ENCODE assay signal across 8 cellular contexts in the genomic region with DNA sequence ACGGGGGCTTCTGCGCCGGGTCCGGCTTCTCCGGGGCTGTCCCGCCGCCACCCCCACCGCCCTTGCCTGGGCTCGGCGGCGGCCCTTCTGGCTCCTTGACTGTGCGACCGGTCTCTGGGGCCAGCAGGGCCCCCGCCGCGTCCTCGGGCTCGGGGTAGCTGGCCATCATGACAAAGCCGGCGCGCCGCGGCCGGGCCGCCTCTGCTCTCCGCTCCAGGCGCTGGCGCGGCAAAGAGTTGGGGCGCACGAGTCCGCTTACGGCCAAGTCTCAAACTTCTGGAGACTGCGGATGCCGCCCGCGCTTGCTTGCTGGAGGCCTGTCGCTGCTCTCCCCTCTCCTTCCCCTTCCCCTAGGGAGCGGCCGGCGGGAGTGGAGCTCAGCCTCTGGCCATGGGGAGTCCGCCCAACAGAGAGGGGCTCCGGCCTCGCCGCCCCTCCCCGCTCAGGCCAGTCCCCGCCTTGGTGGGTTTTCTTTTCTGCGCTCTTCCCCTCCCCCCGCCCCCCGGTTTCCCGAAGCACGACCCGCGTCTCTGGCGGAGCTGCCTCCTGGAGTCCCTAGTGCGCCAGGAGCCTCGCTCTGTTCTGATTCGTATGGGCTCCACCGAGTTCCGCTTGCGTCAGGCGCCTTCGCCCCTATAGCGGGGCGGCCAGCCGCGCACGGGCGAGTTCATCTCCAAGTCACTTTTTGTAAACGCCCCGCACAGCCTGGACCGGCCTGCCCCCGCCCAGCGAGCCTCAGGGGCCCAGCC. TPM values are rescaled to one million over a fixed set of nuclear protein-coding genes. Genes with fewer than 3 reads are reported as not detected.
DNase-seq lines count a peak whose midpoint lies in the region; ATAC-seq and TF ChIP-seq lines count a peak whose summit lies in the region.

A gene (minus strand): TSS at position 584 of the 749 bp plus-strand sequence. CDS start 415 bp downstream, at position 169.
A gene (plus strand): TSS at position 664 of the 749 bp plus-strand sequence. CDS start 148 bp downstream, outside the sequence.

- H3K4me1 ChIP-seq in HAP-1 (no peaks in the 10 kb centered on the region), iPS DF 6.9 (ENCODE audit: control insufficient read depth, insufficient read depth, low read length) (peaks cover 11% of the 10 kb centered on the region; the same call in 1 of the 2 replicates), skeletal muscle tissue (ENCODE audit: control insufficient read depth in 3 of 3, insufficient read depth in 3 of 3, low read length in 3 of 3) (peaks cover 14 to 28% (median 18%) of the 10 kb centered on the region in 3 donors)

- H3K9me3 Mint-ChIP-seq in activated T-helper 2 cell treated with anti-CD3 and anti-CD28 coated beads, Interferon-gamma antibody, Interleukin-2, Interleukin-4, amounts not matched to agents 10 μg/mL and 5 μg/mL and 100 μg/mL, durations not matched to agents 14 hours and 24 hours and 36 hours, result no peaks in the 10 kb centered on the region

- intact Hi-C loops in activated T-helper 2 cell treated with anti-CD3 and anti-CD28 coated beads, Interferon-gamma antibody, Interleukin-2, Interleukin-4, amounts not matched to agents 10 μg/mL and 5 μg/mL and 100 μg/mL, durations not matched to agents 14 hours and 24 hours and 36 hours (cut with micrococcal nuclease), result loop anchor here (1.0 kb wide), 1 partner anchor 9 kb away; no protein-coding TSS in a partner anchor

- H3K27ac ChIP-seq in AG04450 (ENCODE audit: low read depth, low read length), result no peak within 1 kb of the TSS
- no peak within 1 kb of the TSS for H3K27ac ChIP-seq in iPS DF 6.9 (ENCODE audit: low read length)
- no peak within 1 kb of the TSS for H3K27ac ChIP-seq in skeletal muscle tissue (ENCODE audit: low read depth, low read length)
- no peak within 1 kb of the TSS for H3K27ac ChIP-seq in caudate nucleus (ENCODE audit: low read depth, low read length)

- CTCF ChIA-PET in AG04450 (lab: Charles Lee), result interaction anchor here (0.6 to 4.5 kb wide), 7 partner anchors 11 to 987 kb away, joined by 3 to 25 read pairs (median 4); a partner anchor contains a TSS

- POLR2A ChIA-PET in AG04450 (lab: Yijun Ruan, JAX), result interaction anchor here (0.6 to 0.9 kb wide), 2 partner anchors 24 to 349 kb away, joined by 3 to 6 read pairs; no protein-coding TSS in a partner anchor

- peaks cover 18% of the 10 kb centered on the region for H3K4me1 Mint-ChIP-seq in activated T-helper 2 cell treated with anti-CD3 and anti-CD28 coated beads, Interferon-gamma antibody, Interleukin-2, Interleukin-4, amounts not matched to agents 10 μg/mL and 5 μg/mL and 100 μg/mL, durations not matched to agents 14 hours and 24 hours and 36 hours (ENCODE audit: low read depth)

- DNase-seq in AG04450 (ENCODE audit: low read depth, low spot score), result no peak
- no peak for DNase-seq in HAP-1 (ENCODE audit: low spot score in 2 of 2)
- no peak for DNase-seq in activated T-helper 2 cell treated with anti-CD3 and anti-CD28 coated beads, Interferon-gamma antibody, Interleukin-2, Interleukin-4, amounts not matched to agents 10 μg/mL and 5 μg/mL and 100 μg/mL, durations not matched to agents 14 hours and 24 hours and 36 hours (ENCODE audit: low spot score)
- no peak for DNase-seq in iPS DF 6.9 (ENCODE audit: low read depth, low spot score)
- no peak for DNase-seq in caudate nucleus (lab: John Stamatoyannopoulos, UW)

- in situ Hi-C loops in HAP-1 (cut with MboI; ENCODE audit: low sequenced_read_pairs), result no loop called here

- peak within 1 kb of the TSS in 2 of 3 donors; percentile 45 to 62 for H3K9ac ChIP-seq in skeletal muscle tissue (ENCODE audit: low read depth in 1 of 3, low read length in 3 of 3)

- H3K27ac Mint-ChIP-seq in activated T-helper 2 cell treated with anti-CD3 and anti-CD28 coated beads, Interferon-gamma antibody, Interleukin-2, Interleukin-4, amounts not matched to agents 10 μg/mL and 5 μg/mL and 100 μg/mL, durations not matched to agents 14 hours and 24 hours and 36 hours, result no peak within 1 kb of the TSS

- no peak for TF ChIP-seq CTCF in AG04450 (IDR thresholded peaks at IDR 0.05; ENCODE audit: low read depth, low read length)

- H3K4me3 ChIP-seq in AG04450 (ENCODE audit: low read depth, low read length) (peak within 1 kb of the TSS; percentile 47), HAP-1 (peak within 1 kb of the TSS; percentile 11), iPS DF 6.9 (ENCODE audit: low read length) (peak within 1 kb of the TSS; percentile 25; the same call in 1 of the 2 replicates), skeletal muscle tissue (ENCODE audit: low read length in 3 of 3) (peak within 1 kb of the TSS; percentile 38 to 71 (median 69))

- H3K27me3 ChIP-seq in AG04450 (ENCODE audit: control insufficient read depth, insufficient read depth, low read length) (peaks cover 94% of the 10 kb centered on the region), HAP-1 (ENCODE audit: low read depth) (no peaks in the 10 kb centered on the region), iPS DF 6.9 (ENCODE audit: control insufficient read depth, insufficient read depth, low read length) (peaks cover 86% of the 10 kb centered on the region), skeletal muscle tissue (ENCODE audit: control insufficient read depth in 3 of 3, insufficient read depth in 3 of 3, low read length in 3 of 3) (peaks cover 90 to 95% (median 93%) of the 10 kb centered on the region in 3 donors)

- H3K27me3 Mint-ChIP-seq in activated T-helper 2 cell treated with anti-CD3 and anti-CD28 coated beads, Interferon-gamma antibody, Interleukin-2, Interleukin-4, amounts not matched to agents 10 μg/mL and 5 μg/mL and 100 μg/mL, durations not matched to agents 14 hours and 24 hours and 36 hours (ENCODE audit: low read depth), result peaks cover 78% of the 10 kb centered on the region

- no peaks in the 10 kb centered on the region for H3K36me3 ChIP-seq in HAP-1 (replicated peaks)
- no peaks in the 10 kb centered on the region for H3K36me3 ChIP-seq in iPS DF 6.9 (ENCODE audit: control insufficient read depth, insufficient read depth, low read length)
- H3K36me3 ChIP-seq in skeletal muscle tissue (ENCODE audit: control insufficient read depth in 3 of 3, insufficient read depth in 3 of 3, low read length in 3 of 3), result no peaks in the 10 kb centered on the region

- WGBS in iPS DF 6.9 (ENCODE audit: insufficient coverage, insufficient read length), result no CpG with 5 or more reads among the region's 74 CpGs

- H3K4me3 Mint-ChIP-seq in activated T-helper 2 cell treated with anti-CD3 and anti-CD28 coated beads, Interferon-gamma antibody, Interleukin-2, Interleukin-4, amounts not matched to agents 10 μg/mL and 5 μg/mL and 100 μg/mL, durations not matched to agents 14 hours and 24 hours and 36 hours (ENCODE audit: low read depth), result peak within 1 kb of the TSS; percentile 58

- ATAC-seq in GM19452 (IDR thresholded peaks at IDR 0.05; ENCODE audit: unreplicated experiment), result no peak
- ATAC-seq in GM21381 (IDR thresholded peaks at IDR 0.05; ENCODE audit: unreplicated experiment), result no peak

- H3K36me3 Mint-ChIP-seq in activated T-helper 2 cell treated with anti-CD3 and anti-CD28 coated beads, Interferon-gamma antibody, Interleukin-2, Interleukin-4, amounts not matched to agents 10 μg/mL and 5 μg/mL and 100 μg/mL, durations not matched to agents 14 hours and 24 hours and 36 hours (ENCODE audit: low read depth), result peaks cover 3% of the 10 kb centered on the region

- H3K9me3 ChIP-seq in AG04450 (ENCODE audit: control insufficient read depth, insufficient read depth, low read length), result peaks cover 14% of the 10 kb centered on the region; the same call in 1 of the 2 replicates
- no peaks in the 10 kb centered on the region for H3K9me3 ChIP-seq in HAP-1
- no peaks in the 10 kb centered on the region for H3K9me3 ChIP-seq in iPS DF 6.9 (ENCODE audit: control insufficient read depth, insufficient read depth, low read length)
- H3K9me3 ChIP-seq in skeletal muscle tissue (ENCODE audit: control insufficient read depth in 3 of 3, low read length in 3 of 3), result no peaks in the 10 kb centered on the region

RNA-seq across cellular contexts. Expression of the first gene that starts in this region (rescaled TPM):
- polyA plus RNA-seq in AG04450 (2011; rRNA removed), result 0.05 and 0.07 TPM in 2 replicates
- not detected in 2 replicates for polyA minus RNA-seq in AG04450 (2011; rRNA and poly(A)+ RNA removed)
- not detected in 2 replicates for total RNA-seq in activated T-helper 2 cell treated with anti-CD3 and anti-CD28 coated beads, Interferon-gamma antibody, Interleukin-2, Interleukin-4, amounts not matched to agents 10 μg/mL and 5 μg/mL and 100 μg/mL, durations not matched to agents 14 hours and 24 hours and 36 hours
- total RNA-seq in skeletal muscle tissue, result not detected

RNA-seq across cellular contexts. Expression of the second gene that starts in this region (rescaled TPM):
- 0.04 and 0.05 TPM in 2 replicates for polyA plus RNA-seq in AG04450 (2011; rRNA removed)
- polyA minus RNA-seq in AG04450 (2011; rRNA and poly(A)+ RNA removed), result not detected in 2 replicates
- not detected in 2 replicates for total RNA-seq in activated T-helper 2 cell treated with anti-CD3 and anti-CD28 coated beads, Interferon-gamma antibody, Interleukin-2, Interleukin-4, amounts not matched to agents 10 μg/mL and 5 μg/mL and 100 μg/mL, durations not matched to agents 14 hours and 24 hours and 36 hours
- total RNA-seq in skeletal muscle tissue, result not detected

Comparison
In these comparisons a context has a peak if more than half of its experiments do, and no peak if none do; other contexts are left out.
1. H3K4me3 ChIP-seq: peak in every context shown above with its lines; median percentile 69 in skeletal muscle tissue; 47 in AG04450; 25 in iPS DF 6.9; 11 in HAP-1.